8 cellular contexts compared by ENCODE assay signal in genomic region chr13:113647351-113648217, GRCh38. TPM values are rescaled to one million over a fixed set of nuclear protein-coding genes. Genes with fewer than 3 reads are reported as not detected.
DNase-seq lines count a peak whose midpoint lies in the region; ATAC-seq and TF ChIP-seq lines count a peak whose summit lies in the region.

No MANE protein-coding gene starts in this region.

- H3K27me3 Mint-ChIP-seq in CD14-positive monocyte (ENCODE audit: low read depth in 3 of 3): peaks cover 4 to 11% (median 6%) of the 10 kb centered on the region in 3 donors

- H3K4me1 Mint-ChIP-seq in CD14-positive monocyte: peaks cover 7% of the 10 kb centered on the region

- no peak overlapping the region for H3K9ac ChIP-seq in Karpas-422 (ENCODE audit: low read length)

- ATAC-seq in left ventricle myocardium superior: peak; percentile 97
- no peak for ATAC-seq in HG03565 (IDR thresholded peaks at IDR 0.05; ENCODE audit: unreplicated experiment)

- peak overlapping the region in 3 of 5 donors; percentile 59 to 75 (median 61) for H3K27ac ChIP-seq in adrenal gland
- peak overlapping the region; percentile 1 to 77 (median 58) for H3K27ac ChIP-seq in spleen
- H3K27ac ChIP-seq in Karpas-422 (ENCODE audit: low read length): no peak overlapping the region

- TF ChIP-seq POLR2A in adrenal gland (IDR thresholded peaks at IDR 0.05) (no peak), spleen (IDR thresholded peaks at IDR 0.05) (no peak)

- H3K9me3 Mint-ChIP-seq in CD14-positive monocyte: peaks cover 20 to 46% (median 40%) of the 10 kb centered on the region in 7 donors

- H3K9me2 ChIP-seq in Karpas-422 (replicated peaks; ENCODE audit: insufficient read depth, low read length): no peaks in the 10 kb centered on the region

- no peak overlapping the region for H3K4me3 ChIP-seq in adrenal gland
- H3K4me3 ChIP-seq in spleen: no peak overlapping the region
- H3K4me3 ChIP-seq in Karpas-422 (ENCODE audit: low read length): no peak overlapping the region

- H3K79me2 ChIP-seq in Karpas-422 (ENCODE audit: low read length): no peaks in the 10 kb centered on the region

- H3K4me1 ChIP-seq in adrenal gland (replicated peaks in 1 of 2) (peaks cover 8 to 14% of the 10 kb centered on the region in 2 donors), spleen (peaks cover 4 to 31% (median 13%) of the 10 kb centered on the region in 6 donors), Karpas-422 (ENCODE audit: low read length) (no peaks in the 10 kb centered on the region)

- DNase-seq in CD14-positive monocyte (ENCODE audit: low spot score) (peak; percentile 46), NCI-H1436 treated with DMSO at 0.1 percent for 48 hours (lab: John Stamatoyannopoulos, UW) (peak; percentile 63), adrenal gland (peak; percentile 95 to 98 (median 97)), left ventricle myocardium superior (peak; percentile 94), spleen (peak; percentile 88), SKM-1 treated with dmso at 0.1 percent for 144 hours (lab: John Stamatoyannopoulos, UW; ENCODE audit: unreplicated experiment) (no peak), Karpas-422 (no peak)

- peak overlapping the region in 1 of 2 donors; percentile 48 for H3K4me3 Mint-ChIP-seq in CD14-positive monocyte

- intact Hi-C loops in CD14-positive monocyte (cut with micrococcal nuclease) (no loop called here), adrenal gland (cut with DNase I) (no loop called here), left ventricle myocardium superior (cut with micrococcal nuclease) (no loop called here), spleen (cut with DNase I; ENCODE audit: low total_unique reads) (no loop called here)

- WGBS in adrenal gland, 4 donors: 47 to 58% (median 51%) methylated on average over 37 to 42 of the region's 42 CpGs
- 59 to 74% (median 64%) methylated on average over 41 to 42 of the region's 42 CpGs for WGBS in spleen, 5 donors

- H2AFZ ChIP-seq in Karpas-422 (ENCODE audit: low read length): no peak overlapping the region

- no peaks in the 10 kb centered on the region for H4K20me1 ChIP-seq in Karpas-422 (ENCODE audit: insufficient read depth, low read depth, low read length)

- H3K27me3 ChIP-seq in adrenal gland: no peaks in the 10 kb centered on the region
- no peaks in the 10 kb centered on the region for H3K27me3 ChIP-seq in spleen (replicated peaks in 1 of 7)
- no peaks in the 10 kb centered on the region for H3K27me3 ChIP-seq in Karpas-422 (ENCODE audit: low read length)

- peak overlapping the region in 1 of 7 donors; percentile 64 for H3K27ac Mint-ChIP-seq in CD14-positive monocyte

- H3K36me3 ChIP-seq in adrenal gland (replicated peaks in 1 of 2) (no peaks in the 10 kb centered on the region), spleen (peaks cover 0 to 2% (median 0%) of the 10 kb centered on the region in 6 donors), Karpas-422 (ENCODE audit: insufficient read depth, low read length) (no peaks in the 10 kb centered on the region; the same call in 1 of the 2 replicates)

- TF ChIP-seq CTCF in CD14-positive monocyte (IDR thresholded peaks at IDR 0.05): no peak
- TF ChIP-seq CTCF in adrenal gland (IDR thresholded peaks at IDR 0.05): no peak
- no peak for TF ChIP-seq CTCF in spleen (IDR thresholded peaks at IDR 0.05 in 8 of 11, conservative IDR thresholded peaks at IDR 0.05 in 3 of 11)

- no peaks in the 10 kb centered on the region for H3K9me3 ChIP-seq in adrenal gland (replicated peaks in 1 of 3)
- H3K9me3 ChIP-seq in spleen: no peaks in the 10 kb centered on the region
- H3K9me3 ChIP-seq in Karpas-422 (ENCODE audit: low read length): no peaks in the 10 kb centered on the region

- H3K4me2 ChIP-seq in Karpas-422 (ENCODE audit: low read depth, low read length, poor library complexity, severe bottlenecking): no peak overlapping the region

- peaks cover 0 to 2% of the 10 kb centered on the region in 2 donors for H3K36me3 Mint-ChIP-seq in CD14-positive monocyte

RNA-seq across cellular contexts. Expression of gene ATP4B, which starts 10.4 kb away (rescaled TPM):
- not detected for polyA plus RNA-seq in CD14-positive monocyte
- not detected for total RNA-seq in adrenal gland
- not detected for polyA plus RNA-seq in adrenal gland
- not detected for total RNA-seq in left ventricle myocardium superior
- under 1 TPM in 3 of 7 donors, not detected in 4; 0.32 to 0.46 (median 0.43) TPM for total RNA-seq in spleen
- under 1 TPM; 0.09 to 0.15 (median 0.13) TPM for polyA plus RNA-seq in spleen
- total RNA-seq in Karpas-422 (2014; rRNA removed; shearing (Covaris generic); ENCODE audit: low replicate concordance): not detected in 2 replicates

RNA-seq across cellular contexts. Expression of gene GRK1, which starts 19.4 kb away (rescaled TPM):
- polyA plus RNA-seq in CD14-positive monocyte (not detected), adrenal gland (under 1 TPM in 1 of 3 donors, not detected in 2; 0.04 TPM), spleen (not detected)
- total RNA-seq in adrenal gland (under 1 TPM in 1 of 8 donors, not detected in 7; 0.38 TPM), left ventricle myocardium superior (0.42 TPM), spleen (not detected)
- not detected in 2 replicates for total RNA-seq in Karpas-422 (2014; rRNA removed; shearing (Covaris generic); ENCODE audit: low replicate concordance)

Comparison
In these comparisons a context has a peak if more than half of its experiments do, and no peak if none do; other contexts are left out.
1. DNase-seq: peak in CD14-positive monocyte (single experiment), NCI-H1436 treated with DMSO at 0.1 percent for 48 hours (single experiment), adrenal gland (7 of 7), left ventricle myocardium superior (single experiment) and spleen (single experiment); none in SKM-1 treated with dmso at 0.1 percent for 144 hours (single experiment) and Karpas-422 (single experiment).